1 cellular context compared by ENCODE assay signal in genomic region chr3:187804120-187805106, GRCh38.
TF ChIP-seq lines count a peak whose summit lies in the region.

No MANE protein-coding gene starts in this region.

TF ChIP-seq in SK-N-SH treated with all-trans-retinoic acid at 6 μM for 48 hours, 23 proteins besides CTCF, POLR2A, EP300 and RAD21 (continued from another document):
- TF ChIP-seq PATZ1 (CRISPR knock-in tag; IDR thresholded peaks at IDR 0.05; ENCODE audit: borderline replicate concordance) (no peak), CSRNP3 (CRISPR knock-in tag; IDR thresholded peaks at IDR 0.05) (no peak), ZNF565 (CRISPR knock-in tag; conservative IDR thresholded peaks at IDR 0.05; ENCODE audit: low read depth) (no peak), GLIS3 (CRISPR knock-in tag; IDR thresholded peaks at IDR 0.05) (no peak), CREB5 (CRISPR knock-in tag; IDR thresholded peaks at IDR 0.05; ENCODE audit: low read depth) (no peak), CSDC2 (CRISPR knock-in tag; IDR thresholded peaks at IDR 0.05) (no peak), ZFP30 (CRISPR knock-in tag; IDR thresholded peaks at IDR 0.05) (no peak), TSHZ2 (CRISPR knock-in tag; IDR thresholded peaks at IDR 0.05) (no peak), OSR1 (CRISPR knock-in tag; IDR thresholded peaks at IDR 0.05) (no peak), ESRRG (CRISPR knock-in tag; IDR thresholded peaks at IDR 0.05) (no peak), ZNF70 (CRISPR knock-in tag; IDR thresholded peaks at IDR 0.05) (no peak)
